Comparison of ENCODE assay signal across 26 cellular contexts in genomic region chr6:167509853-167510220, GRCh38.
"Had no signal": no experiment of that assay in that cellular context is flagged by ENCODE, and none has a peak within 500 bp of the region (broad histone marks: within the 10 kb centered on the region; RNA-seq: fewer than 3 reads in every experiment).

No MANE protein-coding gene starts in this region.

- H3K4me1 Mint-ChIP-seq: immature natural killer cell, naive B cell had no signal

- H3K9me3 ChIP-seq: esophagus muscularis mucosa, gastroesophageal sphincter, heart left ventricle, lower lobe of right lung, mucosa of descending colon had no signal

- ATAC-seq: foreskin keratinocyte, gastroesophageal sphincter, left colon, left lobe of liver, left ventricle myocardium superior, lower lobe of right lung, mucosa of descending colon had no signal

- H3K4me1 ChIP-seq: esophagus muscularis mucosa, foreskin keratinocyte, gastroesophageal sphincter, lower lobe of right lung had no signal

- H3K36me3 Mint-ChIP-seq: immature natural killer cell, mesothelial cell of epicardium, naive B cell had no signal

- H3K27me3 ChIP-seq: foreskin keratinocyte, hepatocyte had no signal

- H2AFZ ChIP-seq: hepatocyte had no signal

- H3K36me3 ChIP-seq: esophagus muscularis mucosa, gastroesophageal sphincter, heart left ventricle, lower lobe of right lung had no signal

- H3K27ac Mint-ChIP-seq: immature natural killer cell, mesothelial cell of epicardium, naive B cell had no signal

- H3K27ac ChIP-seq: coronary artery, dorsolateral prefrontal cortex, esophagus muscularis mucosa, foreskin keratinocyte, gastroesophageal sphincter, heart left ventricle, hepatocyte, lower lobe of right lung had no signal

- H3K4me3 Mint-ChIP-seq: immature natural killer cell, mesothelial cell of epicardium, naive B cell had no signal

- H3K79me2 ChIP-seq: hepatocyte had no signal

- FAIRE-seq: colon, endothelial cell of umbilical vein, frontal cortex, kidney had no signal

- H3K4me2 ChIP-seq: hepatocyte had no signal

- H3K4me3 ChIP-seq: coronary artery, dorsolateral prefrontal cortex, esophagus muscularis mucosa, gastroesophageal sphincter, heart left ventricle, hepatocyte, lower lobe of right lung, mucosa of descending colon had no signal

- DNase-seq: dermis blood vessel endothelial cell; dorsolateral prefrontal cortex; effector CD4-positive, alpha-beta T cell; effector memory CD4-positive, alpha-beta T cell; foreskin keratinocyte; heart left ventricle; hypothalamus; immature natural killer cell; islet precursor cell; kidney; kidney glomerular epithelial cell; left colon; left ventricle myocardium superior; lower lobe of right lung; mesenchymal stem cell; mucosa of descending colon; naive B cell had no signal

- H3K9me3 Mint-ChIP-seq: immature natural killer cell, mesothelial cell of epicardium, naive B cell had no signal
